In genomic region chr19:12766051-12766521, GRCh38 we compare ENCODE assay signal across 8 cellular contexts. TPM values are rescaled to one million over a fixed set of nuclear protein-coding genes. Genes with fewer than 3 reads are reported as not detected.
DNase-seq lines count a peak whose midpoint lies in the region; ATAC-seq, FAIRE-seq and TF ChIP-seq lines count a peak whose summit lies in the region.

No MANE protein-coding gene starts in this region.

- H3K4me1 ChIP-seq in BE2C: no peaks in the 10 kb centered on the region
- H3K4me1 ChIP-seq in Peyer's patch: peaks cover 0 to 7% (median 2%) of the 10 kb centered on the region in 4 donors
- H3K4me1 ChIP-seq in iPS DF 6.9 (ENCODE audit: control insufficient read depth, insufficient read depth, low read length): 0 out of 2 replicates have a peak, but pooled peaks cover 2% of the 10 kb centered on the region
- no peaks in the 10 kb centered on the region for H3K4me1 ChIP-seq in small intestine (ENCODE audit: control insufficient read depth in 2 of 2, insufficient read depth in 1 of 2, low read depth in 1 of 2, low read length in 1 of 2)

- TF ChIP-seq CTCF in BE2C (IDR thresholded peaks at IDR 0.05; ENCODE audit: low read depth, low read length) (peak; percentile 74), Peyer's patch (IDR thresholded peaks at IDR 0.05) (peak; percentile 64 to 97 (median 74))

- H3K27ac ChIP-seq in Peyer's patch (peak overlapping the region in 3 of 4 donors; percentile 52 to 71 (median 52)), iPS DF 6.9 (ENCODE audit: low read length) (no peak overlapping the region), small intestine (ENCODE audit: low read depth in 1 of 2, low read length in 1 of 2) (no peak overlapping the region)

- TF ChIP-seq POLR2A in Peyer's patch (IDR thresholded peaks at IDR 0.05): peak in 1 of 2 donors; percentile 68

- ATAC-seq in GM18511 (IDR thresholded peaks at IDR 0.05; ENCODE audit: unreplicated experiment) (no peak), GM19455 (IDR thresholded peaks at IDR 0.05; ENCODE audit: unreplicated experiment) (no peak)

- H3K27me3 ChIP-seq in BE2C: no peaks in the 10 kb centered on the region
- no peaks in the 10 kb centered on the region for H3K27me3 ChIP-seq in Peyer's patch
- H3K27me3 ChIP-seq in iPS DF 6.9 (ENCODE audit: control insufficient read depth, insufficient read depth, low read length): no peaks in the 10 kb centered on the region
- no peaks in the 10 kb centered on the region for H3K27me3 ChIP-seq in small intestine (ENCODE audit: control insufficient read depth in 2 of 2, insufficient read depth in 2 of 2, low read length in 2 of 2)

- H3K4me3 ChIP-seq in BE2C (ENCODE audit: low read depth, low read length) (peak overlapping the region; percentile 66), Peyer's patch (peak overlapping the region in 3 of 4 donors; percentile 26 to 48 (median 38)), iPS DF 6.9 (ENCODE audit: low read length) (peak overlapping the region; percentile 14; the same call in 1 of the 2 replicates), small intestine (ENCODE audit: low read depth in 1 of 2, low read length in 2 of 2) (no peak overlapping the region)

- FAIRE-seq in small intestine (lab: Jason Lieb, UNC): no peak

- H3K9me3 ChIP-seq in BE2C (no peaks in the 10 kb centered on the region), Peyer's patch (no peaks in the 10 kb centered on the region), iPS DF 6.9 (ENCODE audit: control insufficient read depth, insufficient read depth, low read length) (no peaks in the 10 kb centered on the region), small intestine (ENCODE audit: control insufficient read depth, low read depth) (no peaks in the 10 kb centered on the region)

- 100% methylated on average over 1 of the region's 30 CpGs for WGBS in iPS DF 6.9 (ENCODE audit: insufficient coverage, insufficient read length)
- 42 to 86% (median 56%) methylated on average over 27 to 30 of the region's 30 CpGs for WGBS in small intestine, 3 donors

- H3K36me3 ChIP-seq in BE2C (no peaks in the 10 kb centered on the region; the same call in 1 of the 2 replicates), Peyer's patch (peaks cover 0 to 50% (median 0%) of the 10 kb centered on the region in 3 donors), iPS DF 6.9 (ENCODE audit: control insufficient read depth, insufficient read depth, low read length) (peaks cover 20% of the 10 kb centered on the region), small intestine (ENCODE audit: control insufficient read depth in 2 of 2, insufficient read depth in 2 of 2, low read length in 2 of 2) (peaks cover 3 to 27% of the 10 kb centered on the region in 2 donors)

- DNase-seq in BE2C (peak; percentile 92), GOT3 (lab: John Stamatoyannopoulos, UW) (peak; percentile 27), Peyer's patch (peak; percentile 82 to 94 (median 87)), astrocyte of the hippocampus (ENCODE audit: low read depth, low spot score) (peak; percentile 86), iPS DF 6.9 (ENCODE audit: low read depth, low spot score) (no peak), small intestine (peak; percentile 73)

RNA-seq across cellular contexts. Expression of gene HOOK2, which starts 9.3 kb away (rescaled TPM):
- polyA plus RNA-seq in BE2C (2012; ENCODE audit: insufficient read depth, insufficient read length, low read depth): 21.0 TPM
- 100 to 1,000 TPM; 193 to 379 (median 285) TPM for total RNA-seq in Peyer's patch
- 100 to 1,000 TPM in 2 of 3 donors, 10 to 100 TPM in 1; 61.8 to 206 (median 134) TPM for polyA plus RNA-seq in small intestine

RNA-seq across cellular contexts. Expression of gene BEST2, which starts 14.5 kb away (rescaled TPM):
- not detected for polyA plus RNA-seq in BE2C (2012; ENCODE audit: insufficient read depth, insufficient read length, low read depth)
- total RNA-seq in Peyer's patch: 10 to 100 TPM in 3 of 4 donors, not detected in 1; 20.5 to 82.0 (median 40.6) TPM
- 1 to 10 TPM in 1 of 3 donors, under 1 TPM in 1, not detected in 1; 0.10 to 3.4 TPM for polyA plus RNA-seq in small intestine

RNA-seq across cellular contexts. Expression of gene JUNB, which starts 25.2 kb away (rescaled TPM):
- polyA plus RNA-seq in BE2C (2012; ENCODE audit: insufficient read depth, insufficient read length, low read depth): 179 TPM
- total RNA-seq in Peyer's patch: 100 to 1,000 TPM; 111 to 324 (median 152) TPM
- 100 to 1,000 TPM in 1 of 3 donors, 10 to 100 TPM in 2; 44.7 to 214 (median 54.6) TPM for polyA plus RNA-seq in small intestine

RNA-seq across cellular contexts. Expression of gene GET3, which starts 28.8 kb away (rescaled TPM):
- 266 TPM for polyA plus RNA-seq in BE2C (2012; ENCODE audit: insufficient read depth, insufficient read length, low read depth)
- total RNA-seq in Peyer's patch: 10 to 100 TPM; 23.1 to 31.9 (median 30.5) TPM
- polyA plus RNA-seq in small intestine: 10 to 100 TPM; 62.1 to 85.4 (median 75.8) TPM

RNA-seq across cellular contexts. Expression of gene TRIR, which starts 31.6 kb away (rescaled TPM):
- polyA plus RNA-seq in BE2C (2012; ENCODE audit: insufficient read depth, insufficient read length, low read depth): 547 TPM
- total RNA-seq in Peyer's patch: 100 to 1,000 TPM; 134 to 297 (median 185) TPM
- 100 to 1,000 TPM; 253 to 376 (median 311) TPM for polyA plus RNA-seq in small intestine

Comparison
In these comparisons a context has a peak if more than half of its experiments do, and no peak if none do; other contexts are left out.
1. H3K4me3 ChIP-seq: peak in BE2C (single experiment), Peyer's patch (3 of 4) and iPS DF 6.9 (single experiment); none in small intestine (0 of 2).
2. H3K27ac ChIP-seq: peak in Peyer's patch (3 of 4); none in iPS DF 6.9 (single experiment) and small intestine (0 of 2).